Comparison of ENCODE assay signal across 8 cellular contexts in genomic region chrX:102651242-102651967, GRCh38. TPM values are rescaled to one million over a fixed set of nuclear protein-coding genes. Genes with fewer than 3 reads are reported as not detected.
A peak's percentile ranks its signal among the peaks of the same experiment; 100 is the strongest.
DNase-seq lines count a peak whose midpoint lies in the region; ATAC-seq and TF ChIP-seq lines count a peak whose summit lies in the region.

Gene GPRASP1 (plus strand): TSS chrX:102651483. CDS start chrX:102653914, 2,431 bp downstream.

- H3K4me3 ChIP-seq in MG63, result peak within 1 kb of the TSS; percentile 38

- TF ChIP-seq POLR2A in erythroblast (IDR thresholded peaks at IDR 0.05; ENCODE audit: low read length), result no peak

- ATAC-seq in stimulated activated naive CD8-positive, alpha-beta T cell treated with anti-CD3 and anti-CD28 coated beads, Interleukin-15, Interleukin-2, amounts not matched to agents 100 U/mL and 50 U/mL, for 24 hours, result peak; percentile 53
- ATAC-seq in GM21737 (IDR thresholded peaks at IDR 0.05; ENCODE audit: unreplicated experiment), result no peak
- no peak for ATAC-seq in HG03139 (IDR thresholded peaks at IDR 0.05; ENCODE audit: unreplicated experiment)

- no peaks in the 10 kb centered on the region for H3K9me3 ChIP-seq in MG63

- H3K27me3 ChIP-seq in MG63, result no peaks in the 10 kb centered on the region

- DNase-seq in EL, result peak; percentile 46
- DNase-seq in MG63, result peak; percentile 33
- peak; percentile 27 for DNase-seq in activated T-cell treated with anti-CD3 and anti-CD28 coated beads for 24 hours (ENCODE audit: low read depth)
- DNase-seq in erythroblast (lab: John Stamatoyannopoulos, UW), result peak; percentile 31 to 46
- DNase-seq in mucosa of gallbladder (ENCODE audit: low spot score), result peak; percentile 49
- DNase-seq in stimulated activated naive CD8-positive, alpha-beta T cell treated with anti-CD3 and anti-CD28 coated beads, Interleukin-15, Interleukin-2, amounts not matched to agents 100 U/mL and 50 U/mL, for 24 hours, result peak; percentile 39

- H3K36me3 ChIP-seq in MG63, result no peaks in the 10 kb centered on the region

RNA-seq across cellular contexts. Expression of gene GPRASP1, which starts in this region (rescaled TPM):
- 0.10 TPM in 1 of 2 replicates, not detected in the other for total RNA-seq in MG63 (2014; rRNA removed; shearing (Covaris generic); ENCODE audit: low replicate concordance)
- total RNA-seq in mucosa of gallbladder, result 17.6 TPM

Comparison
In these comparisons a context has a peak if more than half of its experiments do, and no peak if none do; other contexts are left out.
1. RNA of gene GPRASP1 (total RNA-seq): 17.6 TPM in mucosa of gallbladder (single experiment); 0.10 TPM in MG63; every median in the first group is over 10 times any median in the second.
2. Peak in DNase-seq and H3K4me3 ChIP-seq in MG63; RNA of the gene not detected or under 1 TPM.
3. Peak in every context shown above with its lines, with median percentiles within 50 percentile points of each other: DNase-seq.